2 cellular contexts compared by ENCODE assay signal in the genomic region with DNA sequence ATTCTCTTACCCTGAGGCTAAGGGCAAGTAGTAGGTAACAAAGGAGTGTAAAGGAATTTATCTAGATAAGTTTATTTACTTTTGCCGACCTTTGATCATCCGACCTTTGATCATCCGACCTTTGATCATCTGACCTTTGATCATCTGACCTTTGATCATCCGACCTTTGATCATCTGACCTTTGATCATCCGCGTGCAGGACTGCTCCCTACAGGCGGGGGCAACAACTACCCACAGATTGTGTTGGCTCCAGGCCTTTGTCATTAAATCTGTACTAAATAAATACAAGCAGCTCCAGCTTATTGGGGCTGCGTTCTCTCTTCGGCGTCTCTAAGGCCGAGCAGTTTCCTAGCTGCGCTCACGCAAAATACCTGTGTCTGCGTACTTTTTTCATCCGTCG.
TF ChIP-seq lines count a peak whose summit lies in the region.

No MANE protein-coding gene starts in this region.

TF ChIP-seq in HepG2, 621 proteins besides CTCF, POLR2A, EP300 and RAD21 (continues in another document):
- TF ChIP-seq BORCS8-MEF2B (CRISPR knock-in tag; IDR thresholded peaks at IDR 0.05) (no peak), ZSCAN29 (CRISPR knock-in tag; conservative IDR thresholded peaks at IDR 0.05) (no peak), HMGA1 (CRISPR knock-in tag; conservative IDR thresholded peaks at IDR 0.05) (no peak), NCOR1 (IDR thresholded peaks at IDR 0.05; ENCODE audit: borderline replicate concordance, low read length) (peak; percentile 100), STAG1 (CRISPR knock-in tag; IDR thresholded peaks at IDR 0.05) (no peak), MTF2 (CRISPR knock-in tag; IDR thresholded peaks at IDR 0.05; ENCODE audit: borderline replicate concordance) (no peak), TGIF2 (CRISPR knock-in tag; IDR thresholded peaks at IDR 0.05) (no peak), PHF20 (CRISPR knock-in tag; IDR thresholded peaks at IDR 0.05) (no peak), ZNF264 (CRISPR knock-in tag; IDR thresholded peaks at IDR 0.05) (no peak)
- TF ChIP-seq, protein P1, sequence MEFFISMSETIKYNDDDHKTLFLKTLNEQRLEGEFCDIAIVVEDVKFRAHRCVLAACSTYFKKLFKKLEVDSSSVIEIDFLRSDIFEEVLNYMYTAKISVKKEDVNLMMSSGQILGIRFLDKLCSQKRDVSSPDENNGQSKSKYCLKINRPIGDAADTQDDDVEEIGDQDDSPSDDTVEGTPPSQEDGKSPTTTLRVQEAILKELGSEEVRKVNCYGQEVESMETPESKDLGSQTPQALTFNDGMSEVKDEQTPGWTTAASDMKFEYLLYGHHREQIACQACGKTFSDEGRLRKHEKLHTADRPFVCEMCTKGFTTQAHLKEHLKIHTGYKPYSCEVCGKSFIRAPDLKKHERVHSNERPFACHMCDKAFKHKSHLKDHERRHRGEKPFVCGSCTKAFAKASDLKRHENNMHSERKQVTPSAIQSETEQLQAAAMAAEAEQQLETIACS (CRISPR knock-in tag; IDR thresholded peaks at IDR 0.05): no peak
- TF ChIP-seq, protein P2, sequence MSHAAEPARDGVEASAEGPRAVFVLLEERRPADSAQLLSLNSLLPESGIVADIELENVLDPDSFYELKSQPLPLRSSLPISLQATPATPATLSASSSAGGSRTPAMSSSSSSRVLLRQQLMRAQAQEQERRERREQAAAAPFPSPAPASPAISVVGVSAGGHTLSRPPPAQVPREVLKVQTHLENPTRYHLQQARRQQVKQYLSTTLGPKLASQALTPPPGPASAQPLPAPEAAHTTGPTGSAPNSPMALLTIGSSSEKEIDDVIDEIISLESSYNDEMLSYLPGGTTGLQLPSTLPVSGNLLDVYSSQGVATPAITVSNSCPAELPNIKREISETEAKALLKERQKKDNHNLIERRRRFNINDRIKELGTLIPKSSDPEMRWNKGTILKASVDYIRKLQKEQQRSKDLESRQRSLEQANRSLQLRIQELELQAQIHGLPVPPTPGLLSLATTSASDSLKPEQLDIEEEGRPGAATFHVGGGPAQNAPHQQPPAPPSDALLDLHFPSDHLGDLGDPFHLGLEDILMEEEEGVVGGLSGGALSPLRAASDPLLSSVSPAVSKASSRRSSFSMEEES (CRISPR knock-in tag; IDR thresholded peaks at IDR 0.05): no peak
- TF ChIP-seq, protein P3, sequence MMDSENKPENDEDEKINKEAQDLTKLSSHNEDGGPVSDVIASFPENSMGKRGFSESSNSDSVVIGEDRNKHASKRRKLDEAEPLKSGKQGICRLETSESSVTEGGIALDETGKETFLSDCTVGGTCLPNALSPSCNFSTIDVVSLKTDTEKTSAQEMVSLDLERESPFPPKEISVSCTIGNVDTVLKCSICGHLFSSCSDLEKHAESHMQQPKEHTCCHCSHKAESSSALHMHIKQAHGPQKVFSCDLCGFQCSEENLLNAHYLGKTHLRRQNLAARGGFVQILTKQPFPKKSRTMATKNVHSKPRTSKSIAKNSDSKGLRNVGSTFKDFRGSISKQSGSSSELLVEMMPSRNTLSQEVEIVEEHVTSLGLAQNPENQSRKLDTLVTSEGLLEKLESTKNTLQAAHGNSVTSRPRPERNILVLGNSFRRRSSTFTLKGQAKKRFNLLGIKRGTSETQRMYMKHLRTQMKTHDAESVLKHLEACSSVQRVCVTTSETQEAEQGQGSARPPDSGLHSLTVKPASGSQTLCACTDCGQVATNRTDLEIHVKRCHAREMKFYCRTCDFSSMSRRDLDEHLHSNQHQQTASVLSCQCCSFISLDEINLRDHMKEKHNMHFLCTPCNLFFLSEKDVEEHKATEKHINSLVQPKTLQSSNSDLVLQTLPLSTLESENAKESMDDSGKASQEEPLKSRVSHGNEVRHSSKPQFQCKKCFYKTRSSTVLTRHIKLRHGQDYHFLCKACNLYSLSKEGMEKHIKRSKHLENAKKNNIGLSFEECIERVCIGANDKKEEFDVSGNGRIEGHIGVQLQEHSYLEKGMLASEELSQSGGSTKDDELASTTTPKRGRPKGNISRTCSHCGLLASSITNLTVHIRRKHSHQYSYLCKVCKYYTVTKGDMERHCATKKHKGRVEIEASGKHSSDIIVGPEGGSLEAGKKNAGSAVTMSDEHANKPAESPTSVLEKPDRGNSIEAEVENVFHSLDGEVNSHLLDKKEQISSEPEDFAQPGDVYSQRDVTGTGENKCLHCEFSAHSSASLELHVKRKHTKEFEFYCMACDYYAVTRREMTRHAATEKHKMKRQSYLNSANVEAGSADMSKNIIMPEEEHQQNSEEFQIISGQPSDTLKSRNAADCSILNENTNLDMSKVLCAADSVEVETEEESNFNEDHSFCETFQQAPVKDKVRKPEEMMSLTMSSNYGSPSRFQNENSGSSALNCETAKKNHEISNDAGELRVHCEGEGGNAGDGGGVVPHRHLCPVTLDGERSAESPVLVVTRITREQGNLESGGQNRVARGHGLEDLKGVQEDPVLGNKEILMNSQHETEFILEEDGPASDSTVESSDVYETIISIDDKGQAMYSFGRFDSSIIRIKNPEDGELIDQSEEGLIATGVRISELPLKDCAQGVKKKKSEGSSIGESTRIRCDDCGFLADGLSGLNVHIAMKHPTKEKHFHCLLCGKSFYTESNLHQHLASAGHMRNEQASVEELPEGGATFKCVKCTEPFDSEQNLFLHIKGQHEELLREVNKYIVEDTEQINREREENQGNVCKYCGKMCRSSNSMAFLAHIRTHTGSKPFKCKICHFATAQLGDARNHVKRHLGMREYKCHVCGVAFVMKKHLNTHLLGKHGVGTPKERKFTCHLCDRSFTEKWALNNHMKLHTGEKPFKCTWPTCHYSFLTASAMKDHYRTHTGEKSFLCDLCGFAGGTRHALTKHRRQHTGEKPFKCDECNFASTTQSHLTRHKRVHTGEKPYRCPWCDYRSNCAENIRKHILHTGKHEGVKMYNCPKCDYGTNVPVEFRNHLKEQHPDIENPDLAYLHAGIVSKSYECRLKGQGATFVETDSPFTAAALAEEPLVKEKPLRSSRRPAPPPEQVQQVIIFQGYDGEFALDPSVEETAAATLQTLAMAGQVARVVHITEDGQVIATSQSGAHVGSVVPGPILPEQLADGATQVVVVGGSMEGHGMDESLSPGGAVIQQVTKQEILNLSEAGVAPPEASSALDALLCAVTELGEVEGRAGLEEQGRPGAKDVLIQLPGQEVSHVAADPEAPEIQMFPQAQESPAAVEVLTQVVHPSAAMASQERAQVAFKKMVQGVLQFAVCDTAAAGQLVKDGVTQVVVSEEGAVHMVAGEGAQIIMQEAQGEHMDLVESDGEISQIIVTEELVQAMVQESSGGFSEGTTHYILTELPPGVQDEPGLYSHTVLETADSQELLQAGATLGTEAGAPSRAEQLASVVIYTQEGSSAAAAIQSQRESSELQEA (CRISPR knock-in tag; IDR thresholded peaks at IDR 0.05; ENCODE audit: not compliant biosample characterization): no peak
- TF ChIP-seq, protein P4, sequence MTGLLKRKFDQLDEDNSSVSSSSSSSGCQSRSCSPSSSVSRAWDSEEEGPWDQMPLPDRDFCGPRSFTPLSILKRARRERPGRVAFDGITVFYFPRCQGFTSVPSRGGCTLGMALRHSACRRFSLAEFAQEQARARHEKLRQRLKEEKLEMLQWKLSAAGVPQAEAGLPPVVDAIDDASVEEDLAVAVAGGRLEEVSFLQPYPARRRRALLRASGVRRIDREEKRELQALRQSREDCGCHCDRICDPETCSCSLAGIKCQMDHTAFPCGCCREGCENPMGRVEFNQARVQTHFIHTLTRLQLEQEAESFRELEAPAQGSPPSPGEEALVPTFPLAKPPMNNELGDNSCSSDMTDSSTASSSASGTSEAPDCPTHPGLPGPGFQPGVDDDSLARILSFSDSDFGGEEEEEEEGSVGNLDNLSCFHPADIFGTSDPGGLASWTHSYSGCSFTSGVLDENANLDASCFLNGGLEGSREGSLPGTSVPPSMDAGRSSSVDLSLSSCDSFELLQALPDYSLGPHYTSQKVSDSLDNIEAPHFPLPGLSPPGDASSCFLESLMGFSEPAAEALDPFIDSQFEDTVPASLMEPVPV (CRISPR knock-in tag; IDR thresholded peaks at IDR 0.05): no peak

TF ChIP-seq in K562, 482 proteins besides CTCF, POLR2A, EP300 and RAD21:
- TF ChIP-seq CC2D1A (IDR thresholded peaks at IDR 0.05) (0 out of 2 replicates have a peak, but pooled peaks have one; percentile 36), ELF1 (tag; IDR thresholded peaks at IDR 0.05) (no peak), STAT5B (CRISPR knock-in tag; IDR thresholded peaks at IDR 0.05) (no peak), NR2C1 (IDR thresholded peaks at IDR 0.05) (peak; percentile 97), NR2C1 (tag; IDR thresholded peaks at IDR 0.05) (peak; percentile 97), NR2C2 (CRISPR knock-in tag; IDR thresholded peaks at IDR 0.05) (peak; percentile 94), NR2C2 (tag; IDR thresholded peaks at IDR 0.05) (peak; percentile 97), TEAD2 (tag; IDR thresholded peaks at IDR 0.05) (no peak), FOXA3 (CRISPR knock-in tag; conservative IDR thresholded peaks at IDR 0.05 in 1 of 2, IDR thresholded peaks at IDR 0.05 in 1 of 2) (no peak), KDM4B (IDR thresholded peaks at IDR 0.05; ENCODE audit: borderline replicate concordance in 2 of 2, low read depth in 1 of 2) (no peak), TEAD1 (CRISPR knock-in tag; IDR thresholded peaks at IDR 0.05) (no peak)
- TF ChIP-seq, protein P5, sequence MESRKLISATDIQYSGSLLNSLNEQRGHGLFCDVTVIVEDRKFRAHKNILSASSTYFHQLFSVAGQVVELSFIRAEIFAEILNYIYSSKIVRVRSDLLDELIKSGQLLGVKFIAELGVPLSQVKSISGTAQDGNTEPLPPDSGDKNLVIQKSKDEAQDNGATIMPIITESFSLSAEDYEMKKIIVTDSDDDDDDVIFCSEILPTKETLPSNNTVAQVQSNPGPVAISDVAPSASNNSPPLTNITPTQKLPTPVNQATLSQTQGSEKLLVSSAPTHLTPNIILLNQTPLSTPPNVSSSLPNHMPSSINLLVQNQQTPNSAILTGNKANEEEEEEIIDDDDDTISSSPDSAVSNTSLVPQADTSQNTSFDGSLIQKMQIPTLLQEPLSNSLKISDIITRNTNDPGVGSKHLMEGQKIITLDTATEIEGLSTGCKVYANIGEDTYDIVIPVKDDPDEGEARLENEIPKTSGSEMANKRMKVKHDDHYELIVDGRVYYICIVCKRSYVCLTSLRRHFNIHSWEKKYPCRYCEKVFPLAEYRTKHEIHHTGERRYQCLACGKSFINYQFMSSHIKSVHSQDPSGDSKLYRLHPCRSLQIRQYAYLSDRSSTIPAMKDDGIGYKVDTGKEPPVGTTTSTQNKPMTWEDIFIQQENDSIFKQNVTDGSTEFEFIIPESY (CRISPR knock-in tag; IDR thresholded peaks at IDR 0.05): peak; percentile 82
- TF ChIP-seq, protein P6, sequence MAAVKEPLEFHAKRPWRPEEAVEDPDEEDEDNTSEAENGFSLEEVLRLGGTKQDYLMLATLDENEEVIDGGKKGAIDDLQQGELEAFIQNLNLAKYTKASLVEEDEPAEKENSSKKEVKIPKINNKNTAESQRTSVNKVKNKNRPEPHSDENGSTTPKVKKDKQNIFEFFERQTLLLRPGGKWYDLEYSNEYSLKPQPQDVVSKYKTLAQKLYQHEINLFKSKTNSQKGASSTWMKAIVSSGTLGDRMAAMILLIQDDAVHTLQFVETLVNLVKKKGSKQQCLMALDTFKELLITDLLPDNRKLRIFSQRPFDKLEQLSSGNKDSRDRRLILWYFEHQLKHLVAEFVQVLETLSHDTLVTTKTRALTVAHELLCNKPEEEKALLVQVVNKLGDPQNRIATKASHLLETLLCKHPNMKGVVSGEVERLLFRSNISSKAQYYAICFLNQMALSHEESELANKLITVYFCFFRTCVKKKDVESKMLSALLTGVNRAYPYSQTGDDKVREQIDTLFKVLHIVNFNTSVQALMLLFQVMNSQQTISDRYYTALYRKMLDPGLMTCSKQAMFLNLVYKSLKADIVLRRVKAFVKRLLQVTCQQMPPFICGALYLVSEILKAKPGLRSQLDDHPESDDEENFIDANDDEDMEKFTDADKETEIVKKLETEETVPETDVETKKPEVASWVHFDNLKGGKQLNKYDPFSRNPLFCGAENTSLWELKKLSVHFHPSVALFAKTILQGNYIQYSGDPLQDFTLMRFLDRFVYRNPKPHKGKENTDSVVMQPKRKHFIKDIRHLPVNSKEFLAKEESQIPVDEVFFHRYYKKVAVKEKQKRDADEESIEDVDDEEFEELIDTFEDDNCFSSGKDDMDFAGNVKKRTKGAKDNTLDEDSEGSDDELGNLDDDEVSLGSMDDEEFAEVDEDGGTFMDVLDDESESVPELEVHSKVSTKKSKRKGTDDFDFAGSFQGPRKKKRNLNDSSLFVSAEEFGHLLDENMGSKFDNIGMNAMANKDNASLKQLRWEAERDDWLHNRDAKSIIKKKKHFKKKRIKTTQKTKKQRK (IDR thresholded peaks at IDR 0.05; ENCODE audit: borderline replicate concordance, low read depth, low read length): no peak
- TF ChIP-seq, protein P7, sequence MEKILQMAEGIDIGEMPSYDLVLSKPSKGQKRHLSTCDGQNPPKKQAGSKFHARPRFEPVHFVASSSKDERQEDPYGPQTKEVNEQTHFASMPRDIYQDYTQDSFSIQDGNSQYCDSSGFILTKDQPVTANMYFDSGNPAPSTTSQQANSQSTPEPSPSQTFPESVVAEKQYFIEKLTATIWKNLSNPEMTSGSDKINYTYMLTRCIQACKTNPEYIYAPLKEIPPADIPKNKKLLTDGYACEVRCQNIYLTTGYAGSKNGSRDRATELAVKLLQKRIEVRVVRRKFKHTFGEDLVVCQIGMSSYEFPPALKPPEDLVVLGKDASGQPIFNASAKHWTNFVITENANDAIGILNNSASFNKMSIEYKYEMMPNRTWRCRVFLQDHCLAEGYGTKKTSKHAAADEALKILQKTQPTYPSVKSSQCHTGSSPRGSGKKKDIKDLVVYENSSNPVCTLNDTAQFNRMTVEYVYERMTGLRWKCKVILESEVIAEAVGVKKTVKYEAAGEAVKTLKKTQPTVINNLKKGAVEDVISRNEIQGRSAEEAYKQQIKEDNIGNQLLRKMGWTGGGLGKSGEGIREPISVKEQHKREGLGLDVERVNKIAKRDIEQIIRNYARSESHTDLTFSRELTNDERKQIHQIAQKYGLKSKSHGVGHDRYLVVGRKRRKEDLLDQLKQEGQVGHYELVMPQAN (IDR thresholded peaks at IDR 0.05; ENCODE audit: borderline replicate concordance): no peak
- TF ChIP-seq, protein P8, sequence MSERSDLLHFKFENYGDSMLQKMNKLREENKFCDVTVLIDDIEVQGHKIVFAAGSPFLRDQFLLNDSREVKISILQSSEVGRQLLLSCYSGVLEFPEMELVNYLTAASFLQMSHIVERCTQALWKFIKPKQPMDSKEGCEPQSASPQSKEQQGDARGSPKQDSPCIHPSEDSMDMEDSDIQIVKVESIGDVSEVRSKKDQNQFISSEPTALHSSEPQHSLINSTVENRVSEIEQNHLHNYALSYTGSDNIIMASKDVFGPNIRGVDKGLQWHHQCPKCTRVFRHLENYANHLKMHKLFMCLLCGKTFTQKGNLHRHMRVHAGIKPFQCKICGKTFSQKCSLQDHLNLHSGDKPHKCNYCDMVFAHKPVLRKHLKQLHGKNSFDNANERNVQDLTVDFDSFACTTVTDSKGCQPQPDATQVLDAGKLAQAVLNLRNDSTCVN (CRISPR knock-in tag; IDR thresholded peaks at IDR 0.05): no peak
